In genomic region chr3:185912512-185912911, GRCh38 we compare ENCODE assay signal across 17 cellular contexts.
"Had no signal": no experiment of that assay in that cellular context is flagged by ENCODE, and none has a peak within 500 bp of the region (broad histone marks: within the 10 kb centered on the region; RNA-seq: fewer than 3 reads in every experiment).

No MANE protein-coding gene starts in this region.

- FAIRE-seq: endothelial cell of umbilical vein had no signal

- H3K9me3 ChIP-seq: colonic mucosa, psoas muscle, sigmoid colon, spleen, stomach, thoracic aorta, upper lobe of right lung had no signal

- H3K36me3 ChIP-seq: colonic mucosa had no signal

- H3K27me3 ChIP-seq: colonic mucosa, sigmoid colon, spleen, stomach, upper lobe of right lung had no signal

- H3K4me3 ChIP-seq: colonic mucosa, psoas muscle, sigmoid colon, spleen, stomach, thoracic aorta, upper lobe of right lung had no signal

- H3K4me1 ChIP-seq: colonic mucosa, sigmoid colon, spleen, upper lobe of right lung had no signal

- H3K4me1 Mint-ChIP-seq: nephron progenitor cell had no signal

- ATAC-seq: upper lobe of right lung had no signal

- H3K27me3 Mint-ChIP-seq: activated CD8-positive, alpha-beta memory T cell treated with anti-CD3 and anti-CD28 coated beads, Interleukin-2, amount 10 ng/mL, durations not matched to agents 7 days and 5 days had no signal

- H3K27ac ChIP-seq: colonic mucosa, sigmoid colon, stomach, thoracic aorta, upper lobe of right lung, VCaP had no signal

- H3K9me3 Mint-ChIP-seq: activated T-cell treated with anti-CD3 and anti-CD28 coated beads, Interleukin-2, amount 50 U/mL, for 4 hours; nephron progenitor cell had no signal

- H3K4me3 Mint-ChIP-seq: activated CD8-positive, alpha-beta memory T cell treated with anti-CD3 and anti-CD28 coated beads, Interleukin-2, amount 10 ng/mL, durations not matched to agents 7 days and 5 days; activated T-cell treated with anti-CD3 and anti-CD28 coated beads, Interleukin-2, amount 50 U/mL, for 4 hours; nephron progenitor cell had no signal

- H3K27ac Mint-ChIP-seq: activated CD8-positive, alpha-beta memory T cell treated with anti-CD3 and anti-CD28 coated beads, Interleukin-2, amount 10 ng/mL, durations not matched to agents 7 days and 5 days; nephron progenitor cell had no signal

- DNase-seq: activated CD8-positive, alpha-beta memory T cell treated with anti-CD3 and anti-CD28 coated beads, Interleukin-2, amount 10 ng/mL, durations not matched to agents 7 days and 5 days; activated effector memory CD4-positive, alpha-beta T cell treated with Interleukin-2 at 50 U/mL for 16 hours; activated naive CD4-positive, alpha-beta T cell treated with anti-CD3 and anti-CD28 coated beads, Interleukin-2, amount 50 U/mL, for 16 hours; activated T-cell treated with anti-CD3 and anti-CD28 coated beads, Interleukin-2, amount 50 U/mL, for 4 hours; colonic mucosa; foreskin fibroblast; glutamatergic neuron; nephron progenitor cell; psoas muscle; sigmoid colon; spleen; stomach; T1000; upper lobe of right lung had no signal
